ENCODE assay signal across 27 cellular contexts in the genomic region with DNA sequence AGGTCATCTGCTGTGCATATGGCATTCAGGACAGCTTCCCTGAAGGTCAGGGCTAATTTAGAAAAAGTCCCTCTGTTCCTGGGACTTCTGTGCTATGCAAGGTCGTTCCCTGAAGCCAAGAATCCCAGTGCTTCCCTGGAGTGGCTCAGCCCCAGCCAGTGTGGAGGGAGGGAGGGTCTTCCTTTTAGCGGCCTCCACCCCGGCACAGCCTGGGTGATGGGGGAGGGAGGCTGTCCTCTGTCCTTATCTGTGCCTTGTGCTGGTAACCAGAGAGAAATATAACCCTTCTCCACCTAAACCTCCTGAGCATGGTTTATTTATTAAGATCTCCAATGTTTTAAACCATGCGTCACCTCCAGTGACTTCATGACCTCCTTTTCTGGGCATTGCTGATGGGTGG.
"Had no signal": no experiment of that assay in that cellular context is flagged by ENCODE, and none has a peak within 500 bp of the region (broad histone marks: within the 10 kb centered on the region; RNA-seq: fewer than 3 reads in every experiment).

No MANE protein-coding gene starts in this region.

- H3K36me3 ChIP-seq: gastrocnemius medialis, heart left ventricle, prostate gland, sigmoid colon, tibial artery had no signal

- H3K4me1 ChIP-seq: gastrocnemius medialis, heart left ventricle, prostate gland, sigmoid colon, tibial artery had no signal

- H3K27ac ChIP-seq: epithelial cell of prostate, gastrocnemius medialis, heart left ventricle, prostate gland, sigmoid colon, testis, tibial artery had no signal

- H3K9me3 Mint-ChIP-seq: mesothelial cell of epicardium, type B pancreatic cell had no signal

- H3K36me3 Mint-ChIP-seq: memory B cell; mesothelial cell of epicardium; naive B cell; natural killer cell treated with Interleukin-12 subunit alpha and Interleukin-12 subunit beta and Interleukin-15 and Interleukin-18, amount 100 ng/mL, for 72 hours; stimulated activated memory B cell treated with anti-CD40 and anti-IgM and Interleukin-4, amounts not matched to agents 10 μg/mL and 1 μg/mL and 100 μg/mL, for 72 hours; type B pancreatic cell had no signal

- H3K4me3 Mint-ChIP-seq: memory B cell; mesothelial cell of epicardium; naive B cell; natural killer cell treated with Interleukin-12 subunit alpha and Interleukin-12 subunit beta and Interleukin-15 and Interleukin-18, amount 100 ng/mL, for 72 hours; stimulated activated memory B cell treated with anti-CD40 and anti-IgM and Interleukin-4, amounts not matched to agents 10 μg/mL and 1 μg/mL and 100 μg/mL, for 72 hours; type B pancreatic cell had no signal

- DNase-seq: cerebellar nuclear complex; cortex of kidney; foreskin fibroblast; gastrocnemius medialis; heart left ventricle; hippocampal formation; mucosa of descending colon; naive B cell; nucleus accumbens; right cardiac atrium; sigmoid colon; stimulated activated CD4-positive, alpha-beta T cell treated with anti-CD3 and anti-CD28 coated beads, Interleukin-2, amount 100 ng/mL, for 24 hours; stimulated activated CD4-positive, alpha-beta T cell treated with anti-CD3 and anti-CD28 coated beads, Interleukin-4, amount 100 ng/mL, for 24 hours; stimulated activated naive CD8-positive, alpha-beta T cell treated with anti-CD3 and anti-CD28 coated beads, Interleukin-15, Interleukin-2, amounts not matched to agents 100 U/mL and 50 U/mL, for 24 hours; substantia nigra; testis; tibial artery had no signal

- H3K27me3 Mint-ChIP-seq: stimulated activated memory B cell treated with anti-CD40 and anti-IgM and Interleukin-4, amounts not matched to agents 10 μg/mL and 1 μg/mL and 100 μg/mL, for 72 hours; type B pancreatic cell had no signal

- H3K27ac Mint-ChIP-seq: memory B cell; mesothelial cell of epicardium; naive B cell; natural killer cell treated with Interleukin-12 subunit alpha and Interleukin-12 subunit beta and Interleukin-15 and Interleukin-18, amount 100 ng/mL, for 72 hours; stimulated activated memory B cell treated with anti-CD40 and anti-IgM and Interleukin-4, amounts not matched to agents 10 μg/mL and 1 μg/mL and 100 μg/mL, for 72 hours; type B pancreatic cell had no signal

- H3K4me1 Mint-ChIP-seq: memory B cell; naive B cell; stimulated activated memory B cell treated with anti-CD40 and anti-IgM and Interleukin-4, amounts not matched to agents 10 μg/mL and 1 μg/mL and 100 μg/mL, for 72 hours had no signal

- H3K27me3 ChIP-seq: gastrocnemius medialis, heart left ventricle, sigmoid colon, testis, tibial artery had no signal

- H3K9me3 ChIP-seq: gastrocnemius medialis, heart left ventricle, mucosa of descending colon, prostate gland, sigmoid colon, testis, tibial artery had no signal

- ATAC-seq: esophagus mucosa; gastrocnemius medialis; heart left ventricle; left lobe of liver; mucosa of descending colon; stimulated activated memory B cell treated with anti-CD40 and anti-IgM and Interleukin-4, amounts not matched to agents 10 μg/mL and 1 μg/mL and 100 μg/mL, for 72 hours; stimulated activated naive CD8-positive, alpha-beta T cell treated with anti-CD3 and anti-CD28 coated beads, Interleukin-15, Interleukin-2, amounts not matched to agents 100 U/mL and 50 U/mL, for 24 hours had no signal

- H3K4me3 ChIP-seq: gastrocnemius medialis, heart left ventricle, lung, mucosa of descending colon, prostate gland, sigmoid colon, testis, tibial artery had no signal
